Comparison of ENCODE assay signal across 25 cellular contexts in genomic region chr9:74355107-74355506, GRCh38.
"Had no signal": no experiment of that assay in that cellular context is flagged by ENCODE, and none has a peak within 500 bp of the region (broad histone marks: within the 10 kb centered on the region; RNA-seq: fewer than 3 reads in every experiment).

No MANE protein-coding gene starts in this region.

- H3K4me1 ChIP-seq: esophagus squamous epithelium, gastrocnemius medialis, heart right ventricle, left lung, lower lobe of right lung had no signal

- H3K4me3 ChIP-seq: esophagus squamous epithelium, gastrocnemius medialis, heart right ventricle, left lung, lower lobe of right lung, mucosa of descending colon had no signal

- H3K9me3 ChIP-seq: esophagus squamous epithelium, gastrocnemius medialis, heart right ventricle, left lung, lower lobe of right lung, mucosa of descending colon had no signal

- H3K27me3 ChIP-seq: esophagus squamous epithelium, gastrocnemius medialis, heart right ventricle, left lung had no signal

- H3K36me3 ChIP-seq: esophagus squamous epithelium, gastrocnemius medialis, heart right ventricle, left lung, lower lobe of right lung had no signal

- H3K27ac ChIP-seq: epithelial cell of prostate, esophagus squamous epithelium, gastrocnemius medialis, heart right ventricle, left lung, lower lobe of right lung had no signal

- DNase-seq: cortex of kidney; effector CD8-positive, alpha-beta T cell; effector memory CD8-positive, alpha-beta T cell; endodermal cell; erythroblast; esophagus squamous epithelium; foreskin fibroblast; foreskin melanocyte; gastrocnemius medialis; glutamatergic neuron; head of caudate nucleus; heart right ventricle; hippocampal formation; left cardiac atrium; left lung; left ventricle myocardium superior; lower lobe of right lung; mesenchymal stem cell; mucosa of descending colon; naive B cell; naive thymus-derived CD8-positive, alpha-beta T cell had no signal

- ATAC-seq: effector memory CD8-positive, alpha-beta T cell; esophagus mucosa; gastrocnemius medialis; heart right ventricle; left cardiac atrium; left lung; left ventricle myocardium superior; lower lobe of right lung; mucosa of descending colon; naive thymus-derived CD8-positive, alpha-beta T cell had no signal

- FAIRE-seq: islet of Langerhans, keratinocyte had no signal
